Comparison of ENCODE assay signal across 10 cellular contexts in the genomic region with DNA sequence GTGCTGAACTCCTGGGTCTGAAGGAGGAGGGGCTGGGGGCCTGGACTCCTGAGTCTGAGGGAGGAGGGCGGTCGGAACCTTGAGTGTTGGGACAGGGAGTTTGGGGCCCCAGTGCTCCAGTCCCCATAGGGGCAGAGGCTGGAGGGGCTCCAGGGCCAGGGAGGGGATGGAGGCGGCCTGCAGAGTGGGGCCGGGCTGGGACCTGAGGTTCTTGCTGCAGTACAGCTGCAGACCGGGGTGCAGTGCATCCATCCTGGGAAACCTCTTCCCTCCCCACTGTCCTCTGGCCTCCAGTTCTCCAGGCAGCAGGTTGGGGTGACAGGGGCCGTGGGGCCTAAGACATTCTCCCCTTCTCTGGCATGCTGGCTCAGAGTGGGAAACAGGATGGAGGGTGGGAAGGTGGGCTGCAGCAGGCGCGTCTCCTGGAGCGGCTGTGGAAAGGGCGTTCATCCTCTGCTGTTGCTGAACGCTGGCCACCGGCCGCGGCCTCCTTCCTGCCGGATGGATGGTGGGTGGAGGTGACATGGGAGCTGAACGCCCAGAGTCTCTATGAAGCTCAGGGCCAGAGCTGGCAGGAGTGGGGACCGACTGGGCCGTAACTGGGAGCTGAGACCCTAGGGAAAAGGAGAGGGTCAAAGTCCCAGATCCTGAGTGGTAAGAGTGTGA. TPM values are rescaled to one million over a fixed set of nuclear protein-coding genes. Genes with fewer than 3 reads are reported as not detected.
DNase-seq lines count a peak whose midpoint lies in the region; ATAC-seq and TF ChIP-seq lines count a peak whose summit lies in the region.
"Had no signal": no experiment of that assay in that cellular context is flagged by ENCODE, and none has a peak within 500 bp of the region (broad histone marks: within the 10 kb centered on the region; RNA-seq: fewer than 3 reads in every experiment).

No MANE protein-coding gene starts in this region.

- DNase-seq in AG08395 (ENCODE audit: low spot score): peak; percentile 12
- no peak for DNase-seq in HFFc6
- DNase-seq in natural killer cell treated with Interleukin-12 subunit alpha and Interleukin-12 subunit beta and Interleukin-15 and Interleukin-18, amount 100 ng/mL, for 72 hours (ENCODE audit: low spot score): no peak
- DNase-seq in iPS-NIHi7 (ENCODE audit: extremely low spot score): no peak
- DNase-seq in mucosa of gallbladder (ENCODE audit: low spot score): no peak
- DNase-seq: DND-41, SHP77 had no signal

- H3K9me3 Mint-ChIP-seq in HFFc6: no peaks in the 10 kb centered on the region
- no peaks in the 10 kb centered on the region for H3K9me3 Mint-ChIP-seq in natural killer cell treated with Interleukin-12 subunit alpha and Interleukin-12 subunit beta and Interleukin-15 and Interleukin-18, amount 100 ng/mL, for 72 hours

- H3K4me1 Mint-ChIP-seq in HFFc6 (ENCODE audit: low read depth): peaks cover 24% of the 10 kb centered on the region
- H3K4me1 Mint-ChIP-seq in natural killer cell treated with Interleukin-12 subunit alpha and Interleukin-12 subunit beta and Interleukin-15 and Interleukin-18, amount 100 ng/mL, for 72 hours (ENCODE audit: low read depth in 2 of 2): peaks cover 18 to 19% of the 10 kb centered on the region in 2 donors

- peaks cover 4% of the 10 kb centered on the region; the same call in 1 of the 2 replicates for H3K27me3 Mint-ChIP-seq in HFFc6 (ENCODE audit: insufficient read depth)
- peaks cover 0 to 3% of the 10 kb centered on the region in 2 donors for H3K27me3 Mint-ChIP-seq in natural killer cell treated with Interleukin-12 subunit alpha and Interleukin-12 subunit beta and Interleukin-15 and Interleukin-18, amount 100 ng/mL, for 72 hours

- H3K27ac ChIP-seq in cingulate gyrus (ENCODE audit: low read depth, low read length): peak overlapping the region; percentile 93

- H3K27ac Mint-ChIP-seq in HFFc6: peak overlapping the region; percentile 69
- peak overlapping the region; percentile 44 to 63 for H3K27ac Mint-ChIP-seq in natural killer cell treated with Interleukin-12 subunit alpha and Interleukin-12 subunit beta and Interleukin-15 and Interleukin-18, amount 100 ng/mL, for 72 hours

- no peak for TF ChIP-seq CTCF in HFFc6 (IDR thresholded peaks at IDR 0.05)

- H3K4me3 Mint-ChIP-seq in HFFc6: peak overlapping the region; percentile 82
- peak overlapping the region; percentile 22 for H3K4me3 Mint-ChIP-seq in natural killer cell treated with Interleukin-12 subunit alpha and Interleukin-12 subunit beta and Interleukin-15 and Interleukin-18, amount 100 ng/mL, for 72 hours

- ATAC-seq in natural killer cell treated with Interleukin-12 subunit alpha and Interleukin-12 subunit beta and Interleukin-15 and Interleukin-18, amount 100 ng/mL, for 72 hours: no peak
- no peak for ATAC-seq in HG03571 (IDR thresholded peaks at IDR 0.05; ENCODE audit: unreplicated experiment)
- ATAC-seq in GM19467 (IDR thresholded peaks at IDR 0.05; ENCODE audit: unreplicated experiment): no peak

- H3K36me3 Mint-ChIP-seq in HFFc6 (ENCODE audit: low read depth): no peaks in the 10 kb centered on the region
- H3K36me3 Mint-ChIP-seq in natural killer cell treated with Interleukin-12 subunit alpha and Interleukin-12 subunit beta and Interleukin-15 and Interleukin-18, amount 100 ng/mL, for 72 hours: no peaks in the 10 kb centered on the region

RNA-seq across cellular contexts. Expression of a gene that starts 1.6 kb away (rescaled TPM):
- total RNA-seq in HFFc6 (2021; fragmentation: NEBNext Ultra II Directional; extraction: Animal tissue kit (Norgen Biotek cat#: 25700)): 10 to 100 TPM; 10.9 to 12.0 (median 11.3) TPM
- 10 to 100 TPM; 11.9 to 15.7 TPM for total RNA-seq in natural killer cell treated with Interleukin-12 subunit alpha and Interleukin-12 subunit beta and Interleukin-15 and Interleukin-18, amount 100 ng/mL, for 72 hours
- 5.2 TPM for total RNA-seq in mucosa of gallbladder

RNA-seq across cellular contexts. Expression of a gene that starts 5.4 kb away (rescaled TPM):
- total RNA-seq in HFFc6 (2021; fragmentation: NEBNext Ultra II Directional; extraction: Animal tissue kit (Norgen Biotek cat#: 25700)): 10 to 100 TPM; 37.5 to 43.1 (median 42.5) TPM
- total RNA-seq in natural killer cell treated with Interleukin-12 subunit alpha and Interleukin-12 subunit beta and Interleukin-15 and Interleukin-18, amount 100 ng/mL, for 72 hours: 10 to 100 TPM; 38.2 to 53.1 TPM
- 28.8 TPM for total RNA-seq in mucosa of gallbladder

RNA-seq across cellular contexts. Expression of a gene that starts 26.5 kb away (rescaled TPM):
- total RNA-seq in HFFc6 (2021; fragmentation: NEBNext Ultra II Directional; extraction: Animal tissue kit (Norgen Biotek cat#: 25700)): 10 to 100 TPM; 85.8 to 93.7 (median 88.9) TPM
- 100 to 1,000 TPM; 260 to 492 TPM for total RNA-seq in natural killer cell treated with Interleukin-12 subunit alpha and Interleukin-12 subunit beta and Interleukin-15 and Interleukin-18, amount 100 ng/mL, for 72 hours
- total RNA-seq in mucosa of gallbladder: 108 TPM

RNA-seq across cellular contexts. Expression of a gene that starts 39.8 kb away (rescaled TPM):
- not detected for total RNA-seq in HFFc6 (2021; fragmentation: NEBNext Ultra II Directional; extraction: Animal tissue kit (Norgen Biotek cat#: 25700))
- total RNA-seq in natural killer cell treated with Interleukin-12 subunit alpha and Interleukin-12 subunit beta and Interleukin-15 and Interleukin-18, amount 100 ng/mL, for 72 hours: 1 to 10 TPM in 1 of 2 donors, under 1 TPM in 1; 0.67 to 2.7 TPM
- total RNA-seq in mucosa of gallbladder: 10.1 TPM

RNA-seq across cellular contexts. Expression of a gene that starts 54.3 kb away (rescaled TPM):
- 1 to 10 TPM; 3.8 to 6.2 (median 4.4) TPM for total RNA-seq in HFFc6 (2021; fragmentation: NEBNext Ultra II Directional; extraction: Animal tissue kit (Norgen Biotek cat#: 25700))
- 10 to 100 TPM in 1 of 2 donors, 1 to 10 TPM in 1; 9.7 to 22.1 TPM for total RNA-seq in natural killer cell treated with Interleukin-12 subunit alpha and Interleukin-12 subunit beta and Interleukin-15 and Interleukin-18, amount 100 ng/mL, for 72 hours
- 24.9 TPM for total RNA-seq in mucosa of gallbladder
